Comparison of ENCODE assay signal across 20 cellular contexts in genomic region chrX:129404670-129405008, GRCh38.
"Had no signal": no experiment of that assay in that cellular context is flagged by ENCODE, and none has a peak within 500 bp of the region (broad histone marks: within the 10 kb centered on the region; RNA-seq: fewer than 3 reads in every experiment).

No MANE protein-coding gene starts in this region.

- DNase-seq: dermis blood vessel endothelial cell; erythroblast; foreskin keratinocyte; immature natural killer cell; left ventricle myocardium superior; mesenchymal stem cell; naive thymus-derived CD4-positive, alpha-beta T cell; nephron progenitor cell; psoas muscle; retina; right lobe of liver; stimulated activated CD4-positive, alpha-beta T cell treated with anti-CD3 and anti-CD28 coated beads, Interleukin-1b, Interleukin-23, amount 100 ng/mL, for 48 hours; stimulated activated CD4-positive, alpha-beta T cell treated with anti-CD3 and anti-CD28 coated beads, Interleukin-4, amount 100 ng/mL, for 24 hours; tibial artery; upper lobe of left lung; uterus had no signal

- H3K4me3 ChIP-seq: lung, psoas muscle, right lobe of liver, tibial artery, upper lobe of left lung, uterus had no signal

- H3K27me3 Mint-ChIP-seq: naive thymus-derived CD4-positive, alpha-beta T cell; stimulated activated memory B cell treated with anti-CD40 and anti-IgM and Interleukin-4, amounts not matched to agents 10 μg/mL and 1 μg/mL and 100 μg/mL, for 72 hours; stimulated activated naive CD8-positive, alpha-beta T cell treated with anti-CD3 and anti-CD28 coated beads, Interleukin-15, Interleukin-2, amounts not matched to agents 100 ng/mL and 50 ng/mL, for 24 hours had no signal

- H3K9me3 Mint-ChIP-seq: stimulated activated naive CD8-positive, alpha-beta T cell treated with anti-CD3 and anti-CD28 coated beads, Interleukin-15, Interleukin-2, amounts not matched to agents 100 ng/mL and 50 ng/mL, for 24 hours had no signal

- H3K36me3 ChIP-seq: neutrophil, right lobe of liver, tibial artery, upper lobe of left lung, uterus had no signal

- H3K4me1 ChIP-seq: foreskin keratinocyte, psoas muscle, right lobe of liver, tibial artery, upper lobe of left lung, uterus had no signal

- H3K27ac Mint-ChIP-seq: immature natural killer cell; naive thymus-derived CD4-positive, alpha-beta T cell; stimulated activated memory B cell treated with anti-CD40 and anti-IgM and Interleukin-4, amounts not matched to agents 10 μg/mL and 1 μg/mL and 100 μg/mL, for 72 hours; stimulated activated naive CD8-positive, alpha-beta T cell treated with anti-CD3 and anti-CD28 coated beads, Interleukin-15, Interleukin-2, amounts not matched to agents 100 ng/mL and 50 ng/mL, for 24 hours had no signal

- H3K4me1 Mint-ChIP-seq: immature natural killer cell; naive thymus-derived CD4-positive, alpha-beta T cell; stimulated activated memory B cell treated with anti-CD40 and anti-IgM and Interleukin-4, amounts not matched to agents 10 μg/mL and 1 μg/mL and 100 μg/mL, for 72 hours had no signal

- H3K9me3 ChIP-seq: neutrophil, psoas muscle, right lobe of liver, tibial artery, upper lobe of left lung, uterus had no signal

- H3K27ac ChIP-seq: foreskin keratinocyte, neutrophil, psoas muscle, right lobe of liver, tibial artery, upper lobe of left lung, uterus had no signal

- H3K4me3 Mint-ChIP-seq: immature natural killer cell; naive thymus-derived CD4-positive, alpha-beta T cell; nephron progenitor cell; stimulated activated memory B cell treated with anti-CD40 and anti-IgM and Interleukin-4, amounts not matched to agents 10 μg/mL and 1 μg/mL and 100 μg/mL, for 72 hours; stimulated activated naive CD8-positive, alpha-beta T cell treated with anti-CD3 and anti-CD28 coated beads, Interleukin-15, Interleukin-2, amounts not matched to agents 100 ng/mL and 50 ng/mL, for 24 hours had no signal

- H3K36me3 Mint-ChIP-seq: immature natural killer cell; stimulated activated memory B cell treated with anti-CD40 and anti-IgM and Interleukin-4, amounts not matched to agents 10 μg/mL and 1 μg/mL and 100 μg/mL, for 72 hours had no signal

- H3K27me3 ChIP-seq: foreskin keratinocyte, neutrophil, right lobe of liver, tibial artery, upper lobe of left lung, uterus had no signal
